23 cellular contexts compared by ENCODE assay signal in the genomic region with DNA sequence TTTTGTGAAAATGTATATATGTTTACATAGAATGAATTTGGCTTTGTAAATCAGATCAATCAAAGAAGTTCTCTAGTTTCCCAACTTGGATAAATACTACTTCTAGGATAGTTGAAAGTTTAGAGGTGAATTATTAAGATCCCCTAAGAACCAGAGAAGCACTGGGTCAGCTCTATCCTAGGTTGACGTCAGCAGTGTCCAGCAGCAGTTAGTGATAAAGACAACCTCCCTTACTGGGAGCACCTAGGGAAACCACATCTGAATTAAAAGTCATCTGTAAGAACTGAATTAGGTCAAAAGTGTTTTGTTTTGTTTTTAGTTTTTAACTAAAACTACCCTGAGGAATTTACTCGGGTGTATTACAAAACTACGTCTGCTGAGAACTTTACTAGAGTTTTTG.
A peak's percentile ranks its signal among the peaks of the same experiment; 100 is the strongest.
DNase-seq lines count a peak whose midpoint lies in the region; ATAC-seq, FAIRE-seq and TF ChIP-seq lines count a peak whose summit lies in the region.
"Had no signal": no experiment of that assay in that cellular context is flagged by ENCODE, and none has a peak within 500 bp of the region (broad histone marks: within the 10 kb centered on the region; RNA-seq: fewer than 3 reads in every experiment).

No MANE protein-coding gene starts in this region.

- H4K12ac ChIP-seq in trophoblast cell (ENCODE audit: low read depth, low read length) = no peak overlapping the region

- H3K4me2 ChIP-seq in trophoblast cell (ENCODE audit: low read length) = no peak overlapping the region
- H3K4me2 ChIP-seq: A549; BLaER1 treated with 17β-estradiol and CSF1 and Interleukin-3, amounts not matched to agents 10 nM and 100 nM had no signal

- WGBS in pancreas, 2 donors = 37 to 56% methylated on average over 3 of the region's 3 CpGs
- no CpG with 5 or more reads among the region's 3 CpGs for WGBS in trophoblast cell (ENCODE audit: extremely low coverage, insufficient coverage, insufficient read length)

- TF ChIP-seq CTCF in left ventricle myocardium inferior (IDR thresholded peaks at IDR 0.05; ENCODE audit: borderline replicate concordance) (no peak), fibroblast of villous mesenchyme (IDR thresholded peaks at IDR 0.05; ENCODE audit: insufficient read depth, low read depth, low read length) (no peak), pancreas (IDR thresholded peaks at IDR 0.05) (no peak)

- H2AK5ac ChIP-seq in trophoblast cell (ENCODE audit: low read length) = no peak overlapping the region

- intact Hi-C loops in Right ventricle myocardium inferior (cut with DNase I) (no loop called here), cardiac septum (cut with DNase I) (no loop called here), left ventricle myocardium inferior (cut with micrococcal nuclease) (no loop called here), left cardiac atrium (cut with DNase I) (no loop called here), sciatic nerve (cut with DNase I) (no loop called here), pancreas (cut with DNase I) (no loop called here)

- peak; percentile 95 for ATAC-seq in Right ventricle myocardium inferior
- no peak for ATAC-seq in left cardiac atrium
- peak; percentile 68 for ATAC-seq in sciatic nerve
- no peak for ATAC-seq in pancreas
- ATAC-seq: A549; CD8-positive, alpha-beta T cell had no signal

- H3K9ac ChIP-seq in trophoblast cell (ENCODE audit: low read length) = no peak overlapping the region
- H3K9ac ChIP-seq: BLaER1 treated with 17β-estradiol and CSF1 and Interleukin-3, amounts not matched to agents 10 nM and 100 nM had no signal

- H3K79me1 ChIP-seq in trophoblast cell (ENCODE audit: low read length) = no peaks in the 10 kb centered on the region

- H3K4me1 ChIP-seq in left ventricle myocardium inferior = no peaks in the 10 kb centered on the region
- H3K4me1 ChIP-seq in pancreas = no peaks in the 10 kb centered on the region
- H3K4me1 ChIP-seq in trophoblast cell (ENCODE audit: control insufficient read depth in 1 of 2, insufficient read depth in 2 of 2, low read length in 2 of 2) = no peaks in the 10 kb centered on the region
- H3K4me1 ChIP-seq: A549; BLaER1 treated with 17β-estradiol and CSF1 and Interleukin-3, amounts not matched to agents 10 nM and 100 nM; Caco-2 had no signal

- H2BK12ac ChIP-seq in trophoblast cell (ENCODE audit: low read length) = no peak overlapping the region

- H3K79me2 ChIP-seq in trophoblast cell (ENCODE audit: control insufficient read depth, insufficient read depth, low read length, poor library complexity) = no peaks in the 10 kb centered on the region

- H3K27ac ChIP-seq in left ventricle myocardium inferior (replicated peaks) (peak overlapping the region; percentile 58), pancreas (no peak overlapping the region), trophoblast cell (ENCODE audit: low read depth, low read length) (no peak overlapping the region)
- H3K27ac ChIP-seq: 22Rv1; A549; BLaER1 treated with 17β-estradiol and CSF1 and Interleukin-3, amounts not matched to agents 10 nM and 100 nM; C4-2B had no signal

- no peak overlapping the region for H2BK5ac ChIP-seq in trophoblast cell (ENCODE audit: low read depth, low read length, poor library complexity)

- no peak for FAIRE-seq in pancreas (lab: Jason Lieb, UNC)
- FAIRE-seq: A549, D721Med, G401.6, GM12891, GM19239 had no signal

- H3K4ac ChIP-seq in trophoblast cell (ENCODE audit: low read depth, low read length) = no peak overlapping the region

- no peak overlapping the region for H3K23ac ChIP-seq in trophoblast cell (ENCODE audit: low read length)

- no peak overlapping the region for H2AFZ ChIP-seq in trophoblast cell (ENCODE audit: insufficient read depth, low read length, poor library complexity)

- DNase-seq in Right ventricle myocardium inferior (ENCODE audit: missing footprints) = no peak
- DNase-seq in cardiac septum (ENCODE audit: low spot score) = no peak
- DNase-seq in left ventricle myocardium inferior = no peak
- no peak for DNase-seq in left cardiac atrium
- DNase-seq in fibroblast of villous mesenchyme (ENCODE audit: low read depth) = peak; percentile 61
- DNase-seq in sciatic nerve (ENCODE audit: low spot score) = no peak
- no peak for DNase-seq in pancreas
- DNase-seq in trophoblast cell = no peak
- DNase-seq: AML-193; Caco-2; Calu3; CD4-positive, alpha-beta T cell; CD8-positive, alpha-beta T cell; DMS79 treated with DMSO at 0.1 percent for 48 hours; GF-D8 had no signal

- H3K9me3 ChIP-seq in left ventricle myocardium inferior (replicated peaks) (peaks cover 5% of the 10 kb centered on the region), pancreas (no peaks in the 10 kb centered on the region), trophoblast cell (ENCODE audit: insufficient read depth, low read depth, low read length) (no peaks in the 10 kb centered on the region)
- H3K9me3 ChIP-seq: A549, Caco-2 had no signal

- H3K36me3 ChIP-seq in left ventricle myocardium inferior = no peaks in the 10 kb centered on the region
- no peaks in the 10 kb centered on the region for H3K36me3 ChIP-seq in pancreas
- no peaks in the 10 kb centered on the region for H3K36me3 ChIP-seq in trophoblast cell (ENCODE audit: control insufficient read depth in 1 of 2, insufficient read depth in 2 of 2, low read length in 2 of 2)
- H3K36me3 ChIP-seq: BLaER1 treated with 17β-estradiol and CSF1 and Interleukin-3, amounts not matched to agents 10 nM and 100 nM had no signal

- no peak overlapping the region for H3K14ac ChIP-seq in trophoblast cell (ENCODE audit: low read length)

- H3K4me3 ChIP-seq in left ventricle myocardium inferior (no peak overlapping the region), fibroblast of villous mesenchyme (ENCODE audit: low read depth, low read length) (no peak overlapping the region), pancreas (no peak overlapping the region), trophoblast cell (ENCODE audit: low read depth, low read length) (no peak overlapping the region)
- H3K4me3 ChIP-seq: A549; BLaER1 treated with 17β-estradiol and CSF1 and Interleukin-3, amounts not matched to agents 10 nM and 100 nM had no signal

- H3K18ac ChIP-seq in trophoblast cell (ENCODE audit: low read length) = no peak overlapping the region

- no peak overlapping the region for H2BK120ac ChIP-seq in trophoblast cell (ENCODE audit: insufficient read depth, low read length, poor library complexity)

- no peak overlapping the region for H4K8ac ChIP-seq in trophoblast cell (ENCODE audit: low read depth, low read length)

- H4K91ac ChIP-seq in trophoblast cell (ENCODE audit: low read depth, low read length) = no peak overlapping the region

- H3K27me3 ChIP-seq in left ventricle myocardium inferior (ENCODE audit: low read depth) = no peaks in the 10 kb centered on the region
- H3K27me3 ChIP-seq in pancreas = no peaks in the 10 kb centered on the region
- no peaks in the 10 kb centered on the region for H3K27me3 ChIP-seq in trophoblast cell (ENCODE audit: insufficient read depth, low read length)
- H3K27me3 ChIP-seq: BLaER1 treated with 17β-estradiol and CSF1 and Interleukin-3, amounts not matched to agents 10 nM and 100 nM had no signal

Comparison
In these comparisons a context has a peak if more than half of its experiments do, and no peak if none do; other contexts are left out.
1. ATAC-seq: peak in Right ventricle myocardium inferior (single experiment) and sciatic nerve (single experiment); none in left cardiac atrium (0 of 2) and pancreas (0 of 4).